8 cellular contexts compared by ENCODE assay signal in the genomic region with DNA sequence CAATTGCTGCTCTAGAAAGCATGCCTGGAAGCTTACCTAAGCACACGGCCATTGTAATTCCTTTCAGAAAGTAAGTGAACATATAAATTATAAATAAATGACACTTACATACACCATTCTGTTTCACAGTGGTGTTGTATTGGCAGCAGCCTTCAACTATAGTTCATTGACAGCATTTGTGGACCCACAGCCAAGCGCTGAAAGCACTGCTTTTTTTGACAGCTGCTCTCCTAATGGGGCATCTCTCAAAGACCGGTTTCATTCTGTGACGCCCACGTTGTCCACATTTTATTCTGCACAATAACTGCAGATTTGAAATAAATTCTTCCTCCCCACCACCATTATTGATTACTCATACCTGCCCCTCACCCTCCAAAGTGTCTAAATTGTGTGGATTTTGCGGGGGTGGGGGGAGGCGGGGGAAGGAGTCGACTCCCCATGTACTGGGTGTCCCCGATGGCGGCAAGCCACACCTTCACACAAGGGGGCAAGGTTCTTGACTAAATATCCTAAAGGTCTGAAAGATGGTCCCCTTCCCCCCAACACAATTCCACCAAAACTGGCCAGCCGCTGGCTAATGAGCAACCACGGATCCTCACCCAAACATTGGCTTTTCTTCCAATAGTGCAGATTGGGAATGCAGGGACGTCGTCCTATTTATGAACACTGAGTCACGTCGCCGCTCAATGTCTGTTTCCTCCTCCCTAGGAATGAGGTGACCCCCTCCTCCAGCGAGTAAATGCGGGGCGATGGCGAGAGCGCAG. TPM values are rescaled to one million over a fixed set of nuclear protein-coding genes. Genes with fewer than 3 reads are reported as not detected.
DNase-seq lines count a peak whose midpoint lies in the region; ATAC-seq and TF ChIP-seq lines count a peak whose summit lies in the region.

No MANE protein-coding gene starts in this region.

- no peaks in the 10 kb centered on the region for H3K36me3 Mint-ChIP-seq in activated CD4-positive, alpha-beta T cell treated with anti-CD3 and anti-CD28 coated beads, Interleukin-2, amount 10 ng/mL, durations not matched to agents 7 days and 5 days (ENCODE audit: low read depth)

- peak overlapping the region; percentile 80 for H3K4me3 Mint-ChIP-seq in activated CD4-positive, alpha-beta T cell treated with anti-CD3 and anti-CD28 coated beads, Interleukin-2, amount 10 ng/mL, durations not matched to agents 7 days and 5 days

- no peak for TF ChIP-seq POLR2A in gastroesophageal sphincter (IDR thresholded peaks at IDR 0.05)

- H3K9me3 ChIP-seq in gastroesophageal sphincter (no peaks in the 10 kb centered on the region), psoas muscle (no peaks in the 10 kb centered on the region)

- intact Hi-C loops in psoas muscle (cut with DNase I): loop anchor here in 1 of 2 donors (10.0 kb wide), 1 partner anchor 699 kb away; a partner anchor contains a TSS

- TF ChIP-seq EP300 in gastroesophageal sphincter (IDR thresholded peaks at IDR 0.05): no peak

- H3K27ac ChIP-seq in gastroesophageal sphincter: peak overlapping the region in 3 of 4 donors; percentile 88 to 96 (median 92)
- peak overlapping the region; percentile 83 for H3K27ac ChIP-seq in psoas muscle

- POLR2A ChIA-PET in activated CD4-positive, alpha-beta T cell treated with anti-CD3 and anti-CD28 coated beads, Interleukin-2, amount 10 ng/mL, durations not matched to agents 7 days and 5 days (lab: Charles Lee): no interaction called here

- ATAC-seq in gastroesophageal sphincter (no peak), psoas muscle (no peak), HG03442 (IDR thresholded peaks at IDR 0.05; ENCODE audit: unreplicated experiment) (no peak), HG02885 (IDR thresholded peaks at IDR 0.05; ENCODE audit: poor library complexity, unreplicated experiment) (no peak)

- peaks cover 18% of the 10 kb centered on the region for H3K27me3 Mint-ChIP-seq in activated CD4-positive, alpha-beta T cell treated with anti-CD3 and anti-CD28 coated beads, Interleukin-2, amount 10 ng/mL, durations not matched to agents 7 days and 5 days

- H3K9me3 Mint-ChIP-seq in activated CD4-positive, alpha-beta T cell treated with anti-CD3 and anti-CD28 coated beads, Interleukin-2, amount 10 ng/mL, durations not matched to agents 7 days and 5 days: no peaks in the 10 kb centered on the region

- H3K27ac Mint-ChIP-seq in activated CD4-positive, alpha-beta T cell treated with anti-CD3 and anti-CD28 coated beads, Interleukin-2, amount 10 ng/mL, durations not matched to agents 7 days and 5 days: peak overlapping the region; percentile 79

- H3K27me3 ChIP-seq in gastroesophageal sphincter (no peaks in the 10 kb centered on the region), psoas muscle (ENCODE audit: insufficient read depth in 3 of 3, low read length in 2 of 3) (no peaks in the 10 kb centered on the region)

- peak; percentile 7 for DNase-seq in activated T-cell treated with anti-CD3 and anti-CD28 coated beads for 1 hour (ENCODE audit: low read depth)
- no peak for DNase-seq in activated T-cell treated with anti-CD3 and anti-CD28 coated beads for 4 hours
- no peak for DNase-seq in activated CD4-positive, alpha-beta T cell treated with anti-CD3 and anti-CD28 coated beads, Interleukin-2, amount 10 ng/mL, durations not matched to agents 7 days and 5 days
- no peak for DNase-seq in psoas muscle
- no peak for DNase-seq in hippocampal formation (lab: John Stamatoyannopoulos, UW)

- CTCF ChIA-PET in activated CD4-positive, alpha-beta T cell treated with anti-CD3 and anti-CD28 coated beads, Interleukin-2, amount 10 ng/mL, durations not matched to agents 7 days and 5 days (lab: Charles Lee): interaction anchor here (1.0 to 3.8 kb wide), 3 partner anchors 9 to 12 kb away, joined by 3 to 12 read pairs (median 4); no protein-coding TSS in a partner anchor

- H3K4me1 ChIP-seq in gastroesophageal sphincter (peaks cover 2 to 61% (median 14%) of the 10 kb centered on the region in 3 donors), psoas muscle (peaks cover 9% of the 10 kb centered on the region)

- H3K4me1 Mint-ChIP-seq in activated CD4-positive, alpha-beta T cell treated with anti-CD3 and anti-CD28 coated beads, Interleukin-2, amount 10 ng/mL, durations not matched to agents 7 days and 5 days: peaks cover 26% of the 10 kb centered on the region

- H3K36me3 ChIP-seq in gastroesophageal sphincter: no peaks in the 10 kb centered on the region
- no peaks in the 10 kb centered on the region for H3K36me3 ChIP-seq in psoas muscle (ENCODE audit: insufficient read depth in 1 of 2, low read depth in 1 of 2)

- TF ChIP-seq CTCF in gastroesophageal sphincter (IDR thresholded peaks at IDR 0.05) (no peak), psoas muscle (IDR thresholded peaks at IDR 0.05) (no peak)

- H3K4me3 ChIP-seq in gastroesophageal sphincter (peak overlapping the region; percentile 69 to 75), psoas muscle (peak overlapping the region; percentile 77)

- 18 to 21% methylated on average over 8 of the region's 22 CpGs for WGBS in gastroesophageal sphincter (ENCODE audit: low coverage in 1 of 2), 2 donors
- WGBS in psoas muscle, 3 donors: 10 to 14% (median 10%) methylated on average over 22 of the region's 22 CpGs

RNA-seq across cellular contexts. Expression of a gene that starts 1.1 kb away (rescaled TPM):
- 1 to 10 TPM; 8.0 to 8.2 TPM for total RNA-seq in activated CD4-positive, alpha-beta T cell treated with anti-CD3 and anti-CD28 coated beads, Interleukin-2, amount 10 ng/mL, durations not matched to agents 7 days and 5 days
- total RNA-seq in gastroesophageal sphincter (10 to 100 TPM; 32.1 to 58.6 (median 42.2) TPM), psoas muscle (10 to 100 TPM; 24.9 to 38.4 (median 26.1) TPM)
- polyA plus RNA-seq in psoas muscle: 10 to 100 TPM; 57.4 to 94.9 (median 88.0) TPM

RNA-seq across cellular contexts. Expression of a gene that starts 54.9 kb away (rescaled TPM):
- not detected for total RNA-seq in activated CD4-positive, alpha-beta T cell treated with anti-CD3 and anti-CD28 coated beads, Interleukin-2, amount 10 ng/mL, durations not matched to agents 7 days and 5 days
- total RNA-seq in gastroesophageal sphincter (1 to 10 TPM in 1 of 4 donors, under 1 TPM in 3; 0.54 to 4.6 (median 0.66) TPM), psoas muscle (10 to 100 TPM in 2 of 4 donors, 1 to 10 TPM in 1, under 1 TPM in 1; 0.50 to 35.5 (median 9.2) TPM)
- 1 to 10 TPM; 3.1 to 7.7 (median 4.2) TPM for polyA plus RNA-seq in psoas muscle
